ENCODE assay signal across 11 cellular contexts in the genomic region with DNA sequence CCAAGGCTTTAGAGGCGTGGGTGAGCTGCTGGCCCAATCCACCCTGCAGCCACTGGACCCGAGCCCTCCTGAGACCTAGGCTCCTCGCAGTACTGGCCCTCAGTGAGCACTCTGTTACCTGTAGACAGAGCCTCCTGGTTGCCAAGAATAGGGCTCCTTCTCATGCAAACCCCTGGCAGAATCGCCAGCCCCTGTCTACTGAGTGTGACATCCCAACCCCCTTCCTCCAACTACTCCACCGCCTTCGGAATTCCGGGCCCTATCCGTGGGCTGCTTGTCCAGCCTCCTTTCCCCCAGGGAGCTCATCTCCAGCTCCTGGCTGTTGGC.
"Had no signal": no experiment of that assay in that cellular context is flagged by ENCODE, and none has a peak within 500 bp of the region (broad histone marks: within the 10 kb centered on the region; RNA-seq: fewer than 3 reads in every experiment).

No MANE protein-coding gene starts in this region.

- H3K27ac Mint-ChIP-seq: activated T-helper 17 cell treated with anti-CD3 and anti-CD28 coated beads, Interleukin-2, amount 50 U/mL, for 72 hours had no signal

- H3K36me3 Mint-ChIP-seq: activated naive CD4-positive, alpha-beta T cell treated with anti-CD3 and anti-CD28 coated beads, Interleukin-2, amount 50 U/mL, for 24 hours had no signal

- H3K27ac ChIP-seq: breast epithelium, dorsolateral prefrontal cortex had no signal

- DNase-seq: activated CD4-positive, alpha-beta T cell treated with anti-CD3 and anti-CD28 coated beads, Interleukin-2, amount 50 U/mL, for 48 hours; mammary epithelial cell; stimulated activated CD4-positive, alpha-beta T cell treated with anti-CD3 and anti-CD28 coated beads, Interleukin-2, amount 100 ng/mL, for 48 hours had no signal

- H3K4me1 Mint-ChIP-seq: activated naive CD4-positive, alpha-beta T cell treated with anti-CD3 and anti-CD28 coated beads, Interleukin-2, amount 50 U/mL, for 24 hours; activated T-helper 17 cell treated with anti-CD3 and anti-CD28 coated beads, Interleukin-2, amount 50 U/mL, for 72 hours had no signal

- H3K4me1 ChIP-seq: breast epithelium had no signal

- H3K9me3 Mint-ChIP-seq: activated T-helper 17 cell treated with anti-CD3 and anti-CD28 coated beads, Interleukin-2, amount 50 U/mL, for 72 hours had no signal

- H3K4me3 Mint-ChIP-seq: activated naive CD4-positive, alpha-beta T cell treated with anti-CD3 and anti-CD28 coated beads, Interleukin-2, amount 50 U/mL, for 24 hours; activated T-helper 17 cell treated with anti-CD3 and anti-CD28 coated beads, Interleukin-2, amount 50 U/mL, for 72 hours; nephron had no signal

- H3K36me3 ChIP-seq: breast epithelium had no signal

- ATAC-seq: activated T-helper 17 cell treated with anti-CD3 and anti-CD28 coated beads, Interleukin-2, amount 50 U/mL, for 72 hours; esophagus mucosa; SK-N-SH treated with all-trans-retinoic acid at 6 μM for 48 hours; stimulated activated naive CD8-positive, alpha-beta T cell treated with anti-CD3 and anti-CD28 coated beads, Interleukin-15, Interleukin-2, amounts not matched to agents 100 U/mL and 50 U/mL, for 24 hours had no signal

- H3K4me3 ChIP-seq: breast epithelium, dorsolateral prefrontal cortex had no signal
